8 cellular contexts compared by ENCODE assay signal in genomic region chr10:99430451-99431189, GRCh38. TPM values are rescaled to one million over a fixed set of nuclear protein-coding genes. Genes with fewer than 3 reads are reported as not detected.
A peak's percentile ranks its signal among the peaks of the same experiment; 100 is the strongest.
DNase-seq lines count a peak whose midpoint lies in the region; ATAC-seq and TF ChIP-seq lines count a peak whose summit lies in the region.

GOT1 (minus strand) TSS chr10:99430624; CDS start chr10:99430565, 59 bp downstream.

- intact Hi-C loops in left cardiac atrium (cut with DNase I) (loop anchor here in 1 of 2 donors (5.0 to 10.0 kb wide), 3 partner anchors 38 to 966 kb away; no protein-coding TSS in a partner anchor), posterior vena cava (cut with DNase I) (loop anchor here (10.0 kb wide), 1 partner anchor 184 kb away; no protein-coding TSS in a partner anchor)

- peaks cover 2% of the 10 kb centered on the region for H3K36me3 Mint-ChIP-seq in T-helper 17 cell (ENCODE audit: low read depth)

- peak; percentile 82 for TF ChIP-seq POLR2A in GM15510 (IDR thresholded peaks at IDR 0.05; ENCODE audit: borderline replicate concordance, extremely low read depth, insufficient read length)

- H3K4me3 Mint-ChIP-seq in T-helper 17 cell: peak within 1 kb of the TSS; percentile 96

- H3K4me1 Mint-ChIP-seq in T-helper 17 cell: peaks cover 28% of the 10 kb centered on the region

- peak within 1 kb of the TSS; percentile 94 for H3K27ac Mint-ChIP-seq in T-helper 17 cell

- ATAC-seq in HG02885 (IDR thresholded peaks at IDR 0.05; ENCODE audit: poor library complexity, unreplicated experiment): peak; percentile 97
- ATAC-seq in T-helper 17 cell: peak; percentile 97
- ATAC-seq in left cardiac atrium: peak; percentile 97 to 99

- DNase-seq in NCI-H1694 treated with DMSO at 0.1 percent for 48 hours (lab: John Stamatoyannopoulos, UW): peak; percentile 97
- DNase-seq in T-helper 17 cell: peak; percentile 84 to 86 (median 86)
- peak; percentile 54 to 99 (median 95) for DNase-seq in amygdala (lab: John Stamatoyannopoulos, UW)
- peak; percentile 96 for DNase-seq in left cardiac atrium
- DNase-seq in posterior vena cava (ENCODE audit: low spot score): peak; percentile 98
- peak; percentile 98 for DNase-seq in ureter (ENCODE audit: low spot score)

- H3K9me3 ChIP-seq in T-helper 17 cell (ENCODE audit: control insufficient read depth, low read length, poor library complexity, severe bottlenecking): no peaks in the 10 kb centered on the region

- H3K27me3 Mint-ChIP-seq in T-helper 17 cell: no peaks in the 10 kb centered on the region

RNA-seq across cellular contexts. Expression of gene GOT1, which starts in this region (rescaled TPM):
- total RNA-seq in T-helper 17 cell: 1 to 10 TPM; 7.0 to 7.7 TPM
- total RNA-seq in left cardiac atrium: 100 to 1,000 TPM; 404 to 437 TPM
- 10 to 100 TPM; 13.2 to 13.4 TPM for total RNA-seq in posterior vena cava
- 41.3 TPM for total RNA-seq in ureter

Comparison
In these comparisons a context has a peak if more than half of its experiments do, and no peak if none do; other contexts are left out.
1. Peak in every context shown above with its lines: DNase-seq and ATAC-seq.